In the genomic region with DNA sequence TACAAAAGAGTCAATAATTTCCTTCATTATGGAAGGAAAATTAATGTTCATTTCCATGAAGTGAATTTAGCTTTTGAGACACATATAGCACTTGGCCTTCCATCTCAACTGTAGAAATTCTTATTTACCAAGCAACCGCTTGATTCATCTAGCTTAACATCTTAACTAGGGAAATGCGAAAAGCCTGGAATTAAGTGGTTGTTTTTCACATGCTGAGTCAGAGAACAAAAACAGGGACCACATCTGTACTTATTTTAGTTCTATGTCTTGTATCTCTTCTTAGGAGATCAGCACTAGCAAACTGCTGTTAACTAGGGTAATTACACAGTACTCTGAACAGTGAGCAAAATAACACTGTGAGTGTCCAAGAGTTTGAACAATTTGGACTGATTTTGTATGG, we compare ENCODE assay signal across 21 cellular contexts.
"Had no signal": no experiment of that assay in that cellular context is flagged by ENCODE, and none has a peak within 500 bp of the region (broad histone marks: within the 10 kb centered on the region; RNA-seq: fewer than 3 reads in every experiment).

No MANE protein-coding gene starts in this region.

- DNase-seq: activated CD4-positive, alpha-beta T cell treated with anti-CD3 and anti-CD28 coated beads for 1 hour; activated CD4-positive, alpha-beta T cell treated with anti-CD3 and anti-CD28 coated beads, Interleukin-2, amount 50 U/mL, for 1 hour; activated CD8-positive, alpha-beta T cell treated with anti-CD3 and anti-CD28 coated beads, Interleukin-2, amount 10 ng/mL, durations not matched to agents 7 days and 5 days; activated gamma-delta T cell treated with Interleukin-2 at 50 U/mL for 16 hours; brain microvascular endothelial cell; central memory CD4-positive, alpha-beta T cell; effector memory CD4-positive, alpha-beta T cell; heart right ventricle; left ventricle myocardium inferior; midbrain; natural killer cell; pancreas; right cardiac atrium; stimulated activated CD4-positive, alpha-beta T cell treated with anti-CD3 and anti-CD28 coated beads, Interleukin-1b, Interleukin-23, amount 100 ng/mL, for 48 hours; substantia nigra; T-helper 1 cell; thyroid gland; upper lobe of right lung had no signal

- H3K4me1 ChIP-seq: ascending aorta, pancreas, upper lobe of right lung had no signal

- ATAC-seq: activated CD8-positive, alpha-beta T cell treated with anti-CD3 and anti-CD28 coated beads, Interleukin-2, amount 10 ng/mL, durations not matched to agents 7 days and 5 days; heart right ventricle; natural killer cell; pancreas; right cardiac atrium; upper lobe of right lung had no signal

- H3K4me3 ChIP-seq: ascending aorta, heart right ventricle, left ventricle myocardium inferior, pancreas, skin epidermis, thyroid gland, upper lobe of right lung had no signal

- H3K9me3 ChIP-seq: ascending aorta, heart right ventricle, left ventricle myocardium inferior, neutrophil, pancreas, thyroid gland, upper lobe of right lung had no signal

- H3K27me3 ChIP-seq: ascending aorta, brain microvascular endothelial cell, heart right ventricle, neutrophil, thyroid gland, upper lobe of right lung had no signal

- H3K36me3 ChIP-seq: ascending aorta, brain microvascular endothelial cell, heart right ventricle, left ventricle myocardium inferior, neutrophil, pancreas, thyroid gland, upper lobe of right lung had no signal

- H3K27ac ChIP-seq: ascending aorta, brain microvascular endothelial cell, heart right ventricle, left ventricle myocardium inferior, neutrophil, pancreas, thyroid gland, upper lobe of right lung had no signal
